Comparison of ENCODE assay signal across 18 cellular contexts in genomic region chr20:24777746-24778145, GRCh38.
"Had no signal": no experiment of that assay in that cellular context is flagged by ENCODE, and none has a peak within 500 bp of the region (broad histone marks: within the 10 kb centered on the region; RNA-seq: fewer than 3 reads in every experiment).

No MANE protein-coding gene starts in this region.

- H3K27ac ChIP-seq: colonic mucosa, foreskin keratinocyte, pancreas, right lobe of liver had no signal

- H3K4me1 Mint-ChIP-seq: activated T-helper 17 cell treated with anti-CD3 and anti-CD28 coated beads, Interleukin-2, amount 50 U/mL, for 72 hours; central memory CD8-positive, alpha-beta T cell had no signal

- ATAC-seq: activated CD8-positive, alpha-beta memory T cell treated with anti-CD3 and anti-CD28 coated beads, Interleukin-2, amount 10 ng/mL, durations not matched to agents 7 days and 5 days; activated T-helper 17 cell treated with anti-CD3 and anti-CD28 coated beads, Interleukin-2, amount 50 U/mL, for 72 hours; foreskin keratinocyte; right lobe of liver had no signal

- H3K4me1 ChIP-seq: colonic mucosa, pancreas, right lobe of liver had no signal

- H3K4me3 Mint-ChIP-seq: activated CD4-positive, alpha-beta memory T cell treated with anti-CD3 and anti-CD28 coated beads, Interleukin-2, amount 10 ng/mL, durations not matched to agents 7 days and 5 days; activated CD8-positive, alpha-beta memory T cell treated with anti-CD3 and anti-CD28 coated beads, Interleukin-2, amount 10 ng/mL, durations not matched to agents 7 days and 5 days; activated T-helper 17 cell treated with anti-CD3 and anti-CD28 coated beads, Interleukin-2, amount 50 U/mL, for 72 hours; central memory CD8-positive, alpha-beta T cell; T-helper 2 cell treated with Interferon-gamma antibody and Interleukin-4, amounts not matched to agents 5 μg/mL and 100 μg/mL, for 36 hours had no signal

- DNase-seq: activated CD4-positive, alpha-beta memory T cell treated with anti-CD3 and anti-CD28 coated beads, Interleukin-2, amount 10 ng/mL, durations not matched to agents 7 days and 5 days; activated CD4-positive, alpha-beta T cell treated with anti-CD3 and anti-CD28 coated beads for 48 hours; activated CD4-positive, CD25-positive, alpha-beta regulatory T cell; activated CD8-positive, alpha-beta memory T cell treated with anti-CD3 and anti-CD28 coated beads, Interleukin-2, amount 10 ng/mL, durations not matched to agents 7 days and 5 days; activated naive CD4-positive, alpha-beta T cell treated with Interleukin-2 at 50 U/mL for 16 hours; aorta; colonic mucosa; foreskin keratinocyte; midbrain; stimulated activated CD4-positive, alpha-beta T cell treated with anti-CD3 and anti-CD28 coated beads, Interleukin-4, amount 100 ng/mL, for 4 hours; stimulated activated naive CD4-positive, alpha-beta T cell; thyroid gland had no signal

- H3K9me3 ChIP-seq: colonic mucosa, pancreas, right lobe of liver, thyroid gland had no signal

- H3K9me3 Mint-ChIP-seq: activated T-helper 17 cell treated with anti-CD3 and anti-CD28 coated beads, Interleukin-2, amount 50 U/mL, for 72 hours had no signal

- H3K36me3 ChIP-seq: colonic mucosa, pancreas, right lobe of liver, thyroid gland had no signal

- H3K27ac Mint-ChIP-seq: activated CD4-positive, alpha-beta memory T cell treated with anti-CD3 and anti-CD28 coated beads, Interleukin-2, amount 10 ng/mL, durations not matched to agents 7 days and 5 days; activated CD8-positive, alpha-beta memory T cell treated with anti-CD3 and anti-CD28 coated beads, Interleukin-2, amount 10 ng/mL, durations not matched to agents 7 days and 5 days; activated T-helper 17 cell treated with anti-CD3 and anti-CD28 coated beads, Interleukin-2, amount 50 U/mL, for 72 hours; T-helper 2 cell treated with Interferon-gamma antibody and Interleukin-4, amounts not matched to agents 5 μg/mL and 100 μg/mL, for 36 hours had no signal

- H3K27me3 ChIP-seq: colonic mucosa, foreskin keratinocyte, pancreas, right lobe of liver, thyroid gland had no signal

- H3K4me3 ChIP-seq: colonic mucosa, lung, pancreas, right lobe of liver, thyroid gland had no signal
